ENCODE assay signal across 8 cellular contexts in genomic region chr11:64186205-64187165, GRCh38. TPM values are rescaled to one million over a fixed set of nuclear protein-coding genes. Genes with fewer than 3 reads are reported as not detected.
A peak's percentile ranks its signal among the peaks of the same experiment; 100 is the strongest.
DNase-seq lines count a peak whose midpoint lies in the region; ATAC-seq, FAIRE-seq and TF ChIP-seq lines count a peak whose summit lies in the region.

No MANE protein-coding gene starts in this region.

- in situ Hi-C loops in mammary epithelial cell (cut with MboI; ENCODE audit: low sequenced_read_pairs in 2 of 2) = loop anchor here in 1 of 2 donors (5.0 kb wide), 1 partner anchor 116 kb away; the partner anchor contains the start of gene CATSPERZ

- peaks cover 23% of the 10 kb centered on the region for H3K4me1 ChIP-seq in PC-9 (replicated peaks; ENCODE audit: insufficient read depth)
- H3K4me1 ChIP-seq in mammary epithelial cell (ENCODE audit: insufficient read depth, low read length) = peaks cover 13% of the 10 kb centered on the region

- H3K27me3 ChIP-seq in PC-9 (ENCODE audit: insufficient read depth, low read depth) (no peaks in the 10 kb centered on the region), mammary epithelial cell (ENCODE audit: insufficient read depth, low read length) (no peaks in the 10 kb centered on the region)

- FAIRE-seq in HTR-8/SVneo (lab: Jason Lieb, UNC) = no peak

- H3K4me3 ChIP-seq in PC-9 (no peak overlapping the region), mammary epithelial cell (replicated peaks in 1 of 3; ENCODE audit: insufficient read depth in 1 of 3, low read depth in 2 of 3, low read length in 3 of 3) (no peak overlapping the region)

- 0 out of 2 replicates have a peak, but pooled peaks have one; percentile 0 for TF ChIP-seq CTCF in PC-9 (conservative IDR thresholded peaks at IDR 0.05)
- TF ChIP-seq CTCF in mammary epithelial cell (conservative IDR thresholded peaks at IDR 0.05 in 1 of 2, IDR thresholded peaks at IDR 0.05 in 1 of 2; ENCODE audit: extremely low read depth in 1 of 2, insufficient read depth in 1 of 2, low read depth in 1 of 2, low read length in 2 of 2) = no peak

- no peak overlapping the region for H3K27ac ChIP-seq in PC-9
- H3K27ac ChIP-seq in mammary epithelial cell (ENCODE audit: insufficient read depth, low read depth, low read length) = no peak overlapping the region

- 4% methylated on average over 14 of the region's 90 CpGs for WGBS in mammary epithelial cell (ENCODE audit: low coverage, missing lambda C conversion rate)

- no peak overlapping the region for H3K4me2 ChIP-seq in PC-9
- H3K4me2 ChIP-seq in mammary epithelial cell (ENCODE audit: insufficient read depth, low read depth, low read length) = no peak overlapping the region

- H3K9me2 ChIP-seq in PC-9 (ENCODE audit: insufficient read depth) = no peaks in the 10 kb centered on the region

- intact Hi-C loops in PC-9 (cut with micrococcal nuclease; ENCODE audit: unreplicated experiment) (loop anchor here (5.0 kb wide), 1 partner anchor 46 kb away; the partner anchor contains the start of genes DNAJC4 and VEGFB), mammary epithelial cell (cut with micrococcal nuclease) (loop anchor here (5.0 kb wide), 2 partner anchors 41 to 116 kb away; partner anchors contain the start of genes CATSPERZ, NUDT22 and TRPT1)

- dilution Hi-C loops in mammary epithelial cell (cut with HindIII; ENCODE audit: low sequenced_read_pairs) = no loop called here

- H3F3A ChIP-seq in PC-9 (ENCODE audit: insufficient read depth, low read depth) = peaks cover 45% of the 10 kb centered on the region; the same call in 1 of the 2 replicates

- H3K36me3 ChIP-seq in PC-9 (ENCODE audit: low read depth) (peaks cover 12% of the 10 kb centered on the region; the same call in 1 of the 2 replicates), mammary epithelial cell (ENCODE audit: insufficient read depth, low read length) (peaks cover 2% of the 10 kb centered on the region)

- BruUV-seq in PC-9 (replicated peaks; lab: Mats Ljungman, UMichigan) = no TSS peak
- BruUV-seq in mammary epithelial cell (replicated peaks; lab: Mats Ljungman, UMichigan) = no TSS peak

- H4K20me1 ChIP-seq in PC-9 (ENCODE audit: insufficient read depth) (no peaks in the 10 kb centered on the region; the same call in 1 of the 2 replicates), mammary epithelial cell (ENCODE audit: insufficient read depth, low read length) (no peaks in the 10 kb centered on the region)

- POLR2A ChIA-PET in PC-9 (lab: Charles Lee; ENCODE audit: unreplicated experiment) = interaction anchor here (0.6 to 0.8 kb wide), 5 partner anchors 15 to 1284 kb away, joined by 3 to 19 read pairs (median 6); no protein-coding TSS in a partner anchor

- no peak for DNase-seq in PC-9
- DNase-seq in mammary epithelial cell = peak; percentile 17
- DNase-seq in retina = peak; percentile 39
- no peak for DNase-seq in HTR-8/SVneo (ENCODE audit: insufficient read length, low spot score)
- DNase-seq in NCI-H1092 treated with DMSO at 0.1 percent for 48 hours (lab: John Stamatoyannopoulos, UW) = no peak
- DNase-seq in NCI-H128 (lab: John Stamatoyannopoulos, UW; ENCODE audit: unreplicated experiment) = no peak
- no peak for DNase-seq in DMS114 treated with DMSO at 0.1 percent for 48 hours (lab: John Stamatoyannopoulos, UW; ENCODE audit: unreplicated experiment)

- ATAC-seq in GM19324 (IDR thresholded peaks at IDR 0.05; ENCODE audit: low FRiP score, unreplicated experiment) = peak; percentile 16

- no peak overlapping the region for H2AFZ ChIP-seq in PC-9
- H2AFZ ChIP-seq in mammary epithelial cell (ENCODE audit: low read depth, low read length) = peak overlapping the region; percentile 30

- peaks cover 28% of the 10 kb centered on the region for H3K79me2 ChIP-seq in PC-9 (ENCODE audit: low read depth)
- peaks cover 42% of the 10 kb centered on the region for H3K79me2 ChIP-seq in mammary epithelial cell (ENCODE audit: insufficient read depth, low read length)

- CTCF ChIA-PET in PC-9 (lab: Charles Lee) = interaction anchor here (0.6 to 0.8 kb wide), 6 partner anchors 21 to 302 kb away, joined by 3 to 4 read pairs (median 3); partner anchors contain the start of gene CATSPERZ
- CTCF ChIA-PET in mammary epithelial cell (lab: Charles Lee; ENCODE audit: low non-redundant PET) = interaction anchor here (0.6 to 1.2 kb wide), 4 partner anchors 37 to 119 kb away, joined by 3 to 9 read pairs (median 4); partner anchors contain the start of gene ESRRA

- H3K9me3 ChIP-seq in PC-9 (ENCODE audit: insufficient read depth, low read depth) (no peaks in the 10 kb centered on the region), mammary epithelial cell (replicated peaks; ENCODE audit: insufficient read depth, low read length) (no peaks in the 10 kb centered on the region)

- H3K9ac ChIP-seq in mammary epithelial cell (ENCODE audit: insufficient read depth, low read length) = no peak overlapping the region

RNA-seq across cellular contexts. Expression of gene STIP1, which starts 0.5 kb away (rescaled TPM):
- total RNA-seq in PC-9 (2021) = 267 and 299 TPM in 2 replicates
- 100 to 1,000 TPM; 105 to 173 TPM for total RNA-seq in mammary epithelial cell
- 187 TPM for polyA plus RNA-seq in mammary epithelial cell
- 270 TPM for polyA minus RNA-seq in mammary epithelial cell

RNA-seq across cellular contexts. Expression of gene FERMT3, which starts 20.0 kb away (rescaled TPM):
- 5.0 and 6.6 TPM in 2 replicates for total RNA-seq in PC-9 (2021)
- 1 to 10 TPM; 1.5 to 1.9 TPM for total RNA-seq in mammary epithelial cell
- polyA plus RNA-seq in mammary epithelial cell = 0.58 TPM
- polyA minus RNA-seq in mammary epithelial cell = not detected

RNA-seq across cellular contexts. Expression of gene MACROD1, which starts 20.6 kb away (rescaled TPM):
- 41.0 and 68.8 TPM in 2 replicates for total RNA-seq in PC-9 (2021)
- 10 to 100 TPM; 11.4 to 13.2 TPM for total RNA-seq in mammary epithelial cell
- polyA plus RNA-seq in mammary epithelial cell = 6.6 TPM
- not detected for polyA minus RNA-seq in mammary epithelial cell

RNA-seq across cellular contexts. Expression of gene TRPT1, which starts 39.5 kb away (rescaled TPM):
- total RNA-seq in PC-9 (2021) (55.2 and 76.2 TPM in 2 replicates), mammary epithelial cell (10 to 100 TPM; 21.5 to 36.0 TPM)
- polyA plus RNA-seq in mammary epithelial cell = 37.2 TPM
- polyA minus RNA-seq in mammary epithelial cell = 37.3 TPM

RNA-seq across cellular contexts. Expression of gene NUDT22, which starts 39.6 kb away (rescaled TPM):
- total RNA-seq in PC-9 (2021) (87.4 and 112 TPM in 2 replicates), mammary epithelial cell (10 to 100 TPM; 52.5 to 64.7 TPM)
- polyA plus RNA-seq in mammary epithelial cell = 37.2 TPM
- polyA minus RNA-seq in mammary epithelial cell = 61.6 TPM

Comparison
In these comparisons a context has a peak if more than half of its experiments do, and no peak if none do; other contexts are left out.
1. DNase-seq: peak in mammary epithelial cell (single experiment) and retina (single experiment); none in PC-9 (0 of 2), HTR-8/SVneo (single experiment), NCI-H1092 treated with DMSO at 0.1 percent for 48 hours (single experiment), NCI-H128 (single experiment) and DMS114 treated with DMSO at 0.1 percent for 48 hours (single experiment).